Comparison of ENCODE assay signal across 14 cellular contexts in genomic region chr4:76987685-76988084, GRCh38. TPM values are rescaled to one million over a fixed set of nuclear protein-coding genes. Genes with fewer than 3 reads are reported as not detected.
DNase-seq lines count a peak whose midpoint lies in the region; ATAC-seq and TF ChIP-seq lines count a peak whose summit lies in the region.
"Had no signal": no experiment of that assay in that cellular context is flagged by ENCODE, and none has a peak within 500 bp of the region (broad histone marks: within the 10 kb centered on the region; RNA-seq: fewer than 3 reads in every experiment).

No MANE protein-coding gene starts in this region.

- peaks cover 9% of the 10 kb centered on the region for H3K36me3 Mint-ChIP-seq in mesothelial cell of epicardium
- H3K36me3 Mint-ChIP-seq in activated CD4-positive, alpha-beta T cell treated with anti-CD3 and anti-CD28 coated beads, Interleukin-2, amount 10 ng/mL, durations not matched to agents 24 days and 14 days (ENCODE audit: low read depth): peaks cover 4% of the 10 kb centered on the region

- intact Hi-C loops in right cardiac atrium (cut with DNase I): no loop called here
- intact Hi-C loops in activated CD4-positive, alpha-beta T cell treated with anti-CD3 and anti-CD28 coated beads, Interleukin-2, amount 10 ng/mL, durations not matched to agents 24 days and 14 days (cut with micrococcal nuclease): no loop called here

- no peak for DNase-seq in cardiac muscle cell (ENCODE audit: low read depth in 1 of 2, low spot score in 1 of 2)
- no peak for DNase-seq in right cardiac atrium
- no peak for DNase-seq in brain microvascular endothelial cell
- no peak for DNase-seq in mesothelial cell of epicardium (ENCODE audit: low spot score in 2 of 2, unreplicated experiment in 2 of 2)
- no peak for DNase-seq in thoracic aorta (ENCODE audit: low spot score)
- DNase-seq in activated CD4-positive, alpha-beta T cell treated with anti-CD3 and anti-CD28 coated beads, Interleukin-2, amount 10 ng/mL, durations not matched to agents 24 days and 14 days: no peak
- no peak for DNase-seq in Kasumi-1 (lab: John Stamatoyannopoulos, UW)
- DNase-seq: activated naive CD4-positive, alpha-beta T cell; cortex of kidney; DMS79 treated with DMSO at 0.1 percent for 48 hours; NCI-H2107; thyroid gland had no signal

- peaks cover 8% of the 10 kb centered on the region for H3K9me3 Mint-ChIP-seq in mesothelial cell of epicardium
- H3K9me3 Mint-ChIP-seq in activated CD4-positive, alpha-beta T cell treated with anti-CD3 and anti-CD28 coated beads, Interleukin-2, amount 10 ng/mL, durations not matched to agents 24 days and 14 days: peaks cover 12% of the 10 kb centered on the region

- H3K36me3 ChIP-seq in cardiac muscle cell (no peaks in the 10 kb centered on the region), brain microvascular endothelial cell (replicated peaks) (no peaks in the 10 kb centered on the region), thoracic aorta (no peaks in the 10 kb centered on the region)
- H3K36me3 ChIP-seq: thyroid gland had no signal

- WGBS in right cardiac atrium: 65% methylated on average over 4 of the region's 4 CpGs

- no peak overlapping the region for H3K27ac ChIP-seq in cardiac muscle cell
- H3K27ac ChIP-seq in right cardiac atrium (ENCODE audit: low read length): no peak overlapping the region
- peak overlapping the region; percentile 96 for H3K27ac ChIP-seq in brain microvascular endothelial cell
- peak overlapping the region; percentile 10 to 32 for H3K27ac ChIP-seq in thoracic aorta
- H3K27ac ChIP-seq: KMS-11, thyroid gland had no signal

- no peak overlapping the region for H3K4me3 Mint-ChIP-seq in mesothelial cell of epicardium
- no peak overlapping the region for H3K4me3 Mint-ChIP-seq in activated CD4-positive, alpha-beta T cell treated with anti-CD3 and anti-CD28 coated beads, Interleukin-2, amount 10 ng/mL, durations not matched to agents 24 days and 14 days

- no peak overlapping the region for H3K4me3 ChIP-seq in cardiac muscle cell
- H3K4me3 ChIP-seq in right cardiac atrium (ENCODE audit: low read length): no peak overlapping the region
- H3K4me3 ChIP-seq in brain microvascular endothelial cell (ENCODE audit: low read depth, low read length): peak overlapping the region; percentile 28
- peak overlapping the region; percentile 30 for H3K4me3 ChIP-seq in thoracic aorta
- H3K4me3 ChIP-seq: thyroid gland had no signal

- TF ChIP-seq CTCF in cardiac muscle cell (IDR thresholded peaks at IDR 0.05; ENCODE audit: low read depth, low read length) (peak; percentile 6), brain microvascular endothelial cell (IDR thresholded peaks at IDR 0.05; ENCODE audit: low read depth, low read length, missing control alignments) (no peak), mesothelial cell of epicardium (IDR thresholded peaks at IDR 0.05; ENCODE audit: unreplicated experiment) (no peak), thoracic aorta (IDR thresholded peaks at IDR 0.05) (no peak)

- H3K4me1 ChIP-seq in cardiac muscle cell (ENCODE audit: low read depth): peaks cover 23% of the 10 kb centered on the region
- peaks cover 2% of the 10 kb centered on the region for H3K4me1 ChIP-seq in right cardiac atrium (ENCODE audit: control insufficient read depth, insufficient read depth, low read length)
- peaks cover 35 to 58% of the 10 kb centered on the region in 2 donors for H3K4me1 ChIP-seq in thoracic aorta (ENCODE audit: control insufficient read depth in 1 of 2, low read depth in 2 of 2)

- H3K4me1 Mint-ChIP-seq in mesothelial cell of epicardium: peaks cover 34% of the 10 kb centered on the region
- peaks cover 35% of the 10 kb centered on the region for H3K4me1 Mint-ChIP-seq in activated CD4-positive, alpha-beta T cell treated with anti-CD3 and anti-CD28 coated beads, Interleukin-2, amount 10 ng/mL, durations not matched to agents 24 days and 14 days

- ATAC-seq in right cardiac atrium: no peak
- ATAC-seq in thoracic aorta (ENCODE audit: insufficient number of reproducible peaks, low FRiP score, low read depth): no peak
- ATAC-seq in HG03135 (IDR thresholded peaks at IDR 0.05; ENCODE audit: unreplicated experiment): no peak

- no peaks in the 10 kb centered on the region for H3K9me3 ChIP-seq in cardiac muscle cell (ENCODE audit: low read depth)
- no peaks in the 10 kb centered on the region for H3K9me3 ChIP-seq in right cardiac atrium (ENCODE audit: control insufficient read depth, low read length)
- H3K9me3 ChIP-seq in thoracic aorta: no peaks in the 10 kb centered on the region
- H3K9me3 ChIP-seq: thyroid gland had no signal

- in situ Hi-C loops in brain microvascular endothelial cell (cut with HindIII; ENCODE audit: low pct_ligation_motif_present, low sequenced_read_pairs): no loop called here

- H3K27me3 ChIP-seq in cardiac muscle cell: no peaks in the 10 kb centered on the region
- H3K27me3 ChIP-seq in right cardiac atrium (ENCODE audit: control insufficient read depth, insufficient read depth): no peaks in the 10 kb centered on the region
- no peaks in the 10 kb centered on the region for H3K27me3 ChIP-seq in brain microvascular endothelial cell (replicated peaks)
- no peaks in the 10 kb centered on the region for H3K27me3 ChIP-seq in thoracic aorta (replicated peaks; ENCODE audit: insufficient read depth)
- H3K27me3 ChIP-seq: thyroid gland had no signal

- peak overlapping the region; percentile 41 for H3K27ac Mint-ChIP-seq in mesothelial cell of epicardium
- H3K27ac Mint-ChIP-seq in activated CD4-positive, alpha-beta T cell treated with anti-CD3 and anti-CD28 coated beads, Interleukin-2, amount 10 ng/mL, durations not matched to agents 24 days and 14 days: no peak overlapping the region

- no peaks in the 10 kb centered on the region for H3K27me3 Mint-ChIP-seq in mesothelial cell of epicardium (ENCODE audit: low read depth)
- peaks cover 26% of the 10 kb centered on the region for H3K27me3 Mint-ChIP-seq in activated CD4-positive, alpha-beta T cell treated with anti-CD3 and anti-CD28 coated beads, Interleukin-2, amount 10 ng/mL, durations not matched to agents 24 days and 14 days

RNA-seq across cellular contexts. Expression of gene SEPTIN11, which starts 38.1 kb away (rescaled TPM):
- 34.5 and 84.6 TPM in 2 replicates for total RNA-seq in cardiac muscle cell
- 41.3 and 56.6 TPM in 2 replicates for polyA plus RNA-seq in cardiac muscle cell
- 10 to 100 TPM; 31.5 to 50.1 (median 32.8) TPM for total RNA-seq in right cardiac atrium
- 16.7 TPM for polyA plus RNA-seq in right cardiac atrium
- 83.6 to 88.5 TPM (median 84.1 TPM) in 3 replicates for total RNA-seq in mesothelial cell of epicardium
- total RNA-seq in thoracic aorta: 100 to 1,000 TPM; 142 to 156 TPM
- 15.4 and 17.0 TPM in 2 replicates for total RNA-seq in activated CD4-positive, alpha-beta T cell treated with anti-CD3 and anti-CD28 coated beads, Interleukin-2, amount 10 ng/mL, durations not matched to agents 24 days and 14 days

Comparison
In these comparisons a context has a peak if more than half of its experiments do, and no peak if none do; other contexts are left out.
1. H3K27ac ChIP-seq: peak in brain microvascular endothelial cell (single experiment) and thoracic aorta (2 of 2); none in cardiac muscle cell (single experiment) and right cardiac atrium (single experiment).
2. H3K4me3 ChIP-seq: peak in brain microvascular endothelial cell (single experiment) and thoracic aorta (single experiment); none in cardiac muscle cell (single experiment) and right cardiac atrium (single experiment).